Comparison of ENCODE assay signal across 1 cellular context in the genomic region with DNA sequence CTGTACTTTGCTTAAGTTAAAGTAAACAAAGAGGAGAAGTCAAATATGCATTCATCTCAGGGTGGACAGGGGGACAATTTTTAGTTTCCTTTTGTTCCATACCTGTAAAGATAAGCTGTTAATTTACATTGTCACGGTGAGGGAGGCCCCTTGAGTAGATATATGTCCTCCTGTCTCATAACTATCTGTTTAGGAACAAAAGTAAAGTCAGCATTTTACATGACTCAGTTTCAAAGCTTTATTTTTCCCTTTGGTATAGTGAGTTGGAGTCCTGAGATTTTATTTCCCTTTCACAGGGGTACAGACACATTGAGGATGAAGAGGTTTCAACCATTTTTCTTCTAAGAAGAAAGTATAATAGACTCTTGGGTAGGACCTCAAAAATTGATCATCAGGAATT.
TF ChIP-seq lines count a peak whose summit lies in the region.

No MANE protein-coding gene starts in this region.

TF ChIP-seq in GM12891, 5 proteins besides CTCF, POLR2A, EP300 and RAD21:
- TF ChIP-seq SPI1 (IDR thresholded peaks at IDR 0.05; ENCODE audit: low read depth, low read length) (no peak), TAF1 (IDR thresholded peaks at IDR 0.05; ENCODE audit: low read depth, low read length) (no peak), PAX5 (IDR thresholded peaks at IDR 0.05; ENCODE audit: insufficient read depth, low read length, severe bottlenecking) (no peak), POU2F2 (IDR thresholded peaks at IDR 0.05; ENCODE audit: low read depth, low read length) (no peak), POLR2AphosphoS5 (IDR thresholded peaks at IDR 0.05; ENCODE audit: low read depth, low read length) (no peak)
